In the genomic region with DNA sequence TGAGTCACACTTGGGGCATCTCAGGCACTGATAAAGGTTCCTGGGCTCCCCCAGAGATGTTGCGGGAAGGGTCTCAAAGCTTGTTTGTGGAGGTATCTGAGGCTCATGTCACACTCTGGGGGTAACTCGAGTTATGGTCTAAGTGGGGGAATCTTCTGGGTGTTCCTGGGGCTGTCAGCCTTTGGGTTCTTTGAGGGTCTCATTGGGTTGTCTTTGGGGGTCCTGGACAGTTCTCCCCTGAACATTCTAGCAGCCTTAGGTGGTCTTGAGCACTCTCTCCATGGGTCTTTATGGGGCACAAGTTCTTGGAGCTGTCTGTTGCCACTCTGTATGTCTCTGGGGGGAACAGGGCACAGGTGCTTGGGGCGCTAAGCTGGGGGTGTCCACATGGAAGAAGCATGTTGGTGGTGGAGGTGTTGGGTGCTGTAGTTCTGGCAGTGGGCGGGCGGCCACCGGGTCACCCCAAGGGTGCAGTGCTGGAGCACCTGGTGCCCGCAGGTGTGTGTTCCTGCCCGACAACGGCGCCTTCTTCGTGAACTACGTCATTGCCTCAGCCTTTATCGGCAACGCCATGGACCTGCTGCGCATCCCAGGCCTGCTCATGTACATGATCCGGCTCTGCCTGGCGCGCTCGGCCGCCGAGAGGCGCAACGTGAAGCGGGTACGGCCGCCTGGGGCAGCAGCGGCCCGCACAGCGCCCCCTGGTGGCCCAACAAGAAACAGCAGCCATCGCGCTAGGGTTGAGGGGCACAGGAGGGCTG, we compare ENCODE assay signal across 8 cellular contexts. TPM values are rescaled to one million over a fixed set of nuclear protein-coding genes. Genes with fewer than 3 reads are reported as not detected.
A peak's percentile ranks its signal among the peaks of the same experiment; 100 is the strongest.
DNase-seq lines count a peak whose midpoint lies in the region; ATAC-seq, FAIRE-seq and TF ChIP-seq lines count a peak whose summit lies in the region.

No MANE protein-coding gene starts in this region.

- H3K4me2 ChIP-seq in astrocyte (ENCODE audit: low read length) (no peak overlapping the region), smooth muscle cell (no peak overlapping the region)

- H3K9me3 ChIP-seq in astrocyte (ENCODE audit: insufficient read depth, low read depth, low read length): no peaks in the 10 kb centered on the region
- H3K9me3 ChIP-seq in smooth muscle cell (replicated peaks; ENCODE audit: low read depth): no peaks in the 10 kb centered on the region

- peaks cover 4% of the 10 kb centered on the region for H3F3A ChIP-seq in smooth muscle cell (ENCODE audit: low read depth)

- H3K9ac ChIP-seq in astrocyte (ENCODE audit: low read length) (no peak overlapping the region), smooth muscle cell (ENCODE audit: low read depth) (no peak overlapping the region)

- H4K20me1 ChIP-seq in astrocyte (ENCODE audit: insufficient read depth, low read length): peaks cover 19% of the 10 kb centered on the region
- H4K20me1 ChIP-seq in smooth muscle cell (ENCODE audit: low read depth): no peaks in the 10 kb centered on the region

- peaks cover 3% of the 10 kb centered on the region for H3K36me3 ChIP-seq in astrocyte (ENCODE audit: insufficient read depth, low read length)
- H3K36me3 ChIP-seq in smooth muscle cell (ENCODE audit: low read depth): no peaks in the 10 kb centered on the region

- H3K27me3 Mint-ChIP-seq in astrocyte (ENCODE audit: low read depth, unreplicated experiment): no peaks in the 10 kb centered on the region

- H3K9me3 Mint-ChIP-seq in astrocyte (ENCODE audit: unreplicated experiment): no peaks in the 10 kb centered on the region

- 30% methylated on average over 31 of the region's 31 CpGs for WGBS in smooth muscle cell (ENCODE audit: low lambda C conversion rate)

- H3K27ac ChIP-seq in astrocyte (ENCODE audit: low read depth, low read length) (no peak overlapping the region), smooth muscle cell (ENCODE audit: low read depth) (no peak overlapping the region)

- no peak overlapping the region for H3K4me3 Mint-ChIP-seq in astrocyte (ENCODE audit: unreplicated experiment)

- no peak for TF ChIP-seq EP300 in Ishikawa (IDR thresholded peaks at IDR 0.05; ENCODE audit: borderline replicate concordance)

- no peaks in the 10 kb centered on the region for H3K27me3 ChIP-seq in astrocyte (ENCODE audit: insufficient read depth, low read length)
- H3K27me3 ChIP-seq in smooth muscle cell (ENCODE audit: low read depth): no peaks in the 10 kb centered on the region

- TF ChIP-seq CTCF in astrocyte (IDR thresholded peaks at IDR 0.05; ENCODE audit: insufficient read depth, low read depth, low read length): peak; percentile 72
- TF ChIP-seq CTCF in smooth muscle cell (IDR thresholded peaks at IDR 0.05; ENCODE audit: borderline replicate concordance, insufficient read depth, poor library complexity, severe bottlenecking): peak; percentile 99

- H3K4me3 ChIP-seq in astrocyte (ENCODE audit: insufficient read depth, low read depth, low read length) (no peak overlapping the region), smooth muscle cell (no peak overlapping the region)

- DNase-seq in AML-193 (lab: John Stamatoyannopoulos, UW): peak; percentile 59 to 68
- DNase-seq in T1000 (lab: John Stamatoyannopoulos, UW): peak; percentile 26
- peak; percentile 32 for DNase-seq in astrocyte (ENCODE audit: low read depth)
- peak; percentile 14 to 31 for DNase-seq in hippocampal formation (lab: John Stamatoyannopoulos, UW)
- peak; percentile 60 for DNase-seq in smooth muscle cell (lab: John Stamatoyannopoulos, UW; ENCODE audit: unreplicated experiment)

- H3K27ac Mint-ChIP-seq in astrocyte (ENCODE audit: unreplicated experiment): no peak overlapping the region

- H2AFZ ChIP-seq in astrocyte (ENCODE audit: low read depth, low read length) (no peak overlapping the region), smooth muscle cell (ENCODE audit: low read depth) (no peak overlapping the region)

- peaks cover 18% of the 10 kb centered on the region for H3K36me3 Mint-ChIP-seq in astrocyte (ENCODE audit: low read depth, unreplicated experiment)

- no peaks in the 10 kb centered on the region for H3K79me2 ChIP-seq in astrocyte (ENCODE audit: insufficient read depth, low read length)
- H3K79me2 ChIP-seq in smooth muscle cell (ENCODE audit: low read depth): no peaks in the 10 kb centered on the region

- no peak for FAIRE-seq in astrocyte (lab: Jason Lieb, UNC)

- no peaks in the 10 kb centered on the region for H3K4me1 Mint-ChIP-seq in astrocyte (ENCODE audit: low read depth, unreplicated experiment)

- peak; percentile 74 for TF ChIP-seq RAD21 in Ishikawa (IDR thresholded peaks at IDR 0.05; ENCODE audit: low read depth)

- peak; percentile 75 for ATAC-seq in GM18909 (IDR thresholded peaks at IDR 0.05; ENCODE audit: poor library complexity, unreplicated experiment)
- no peak for ATAC-seq in HG03196 (IDR thresholded peaks at IDR 0.05; ENCODE audit: unreplicated experiment)

- H3K4me1 ChIP-seq in astrocyte (ENCODE audit: insufficient read depth, low read length) (no peaks in the 10 kb centered on the region), smooth muscle cell (ENCODE audit: low read depth) (no peaks in the 10 kb centered on the region)

TF ChIP-seq in Ishikawa, 13 proteins besides CTCF, POLR2A, EP300 and RAD21:
- TF ChIP-seq TCF12 (IDR thresholded peaks at IDR 0.05; ENCODE audit: low read depth) (no peak), MAX (IDR thresholded peaks at IDR 0.05) (0 out of 2 replicates have a peak, but pooled peaks have one; percentile 10)
TF ChIP-seq in Ishikawa: peak in this region for 1.

RNA-seq across cellular contexts. Expression of gene CAPN11, which starts 7.1 kb away (rescaled TPM):
- total RNA-seq in astrocyte: not detected in 2 replicates
- not detected in 2 replicates for total RNA-seq in smooth muscle cell
- 0.31 TPM in 1 of 2 replicates, not detected in the other for polyA plus RNA-seq in smooth muscle cell

RNA-seq across cellular contexts. Expression of gene TMEM63B, which starts 24.2 kb away (rescaled TPM):
- total RNA-seq in astrocyte (86.6 and 95.6 TPM in 2 replicates), smooth muscle cell (16.0 and 21.2 TPM in 2 replicates)
- polyA plus RNA-seq in smooth muscle cell: 10.8 and 15.8 TPM in 2 replicates

RNA-seq across cellular contexts. Expression of gene MRPL14, which starts 24.3 kb away (rescaled TPM):
- total RNA-seq in astrocyte: 53.4 and 56.1 TPM in 2 replicates
- total RNA-seq in smooth muscle cell: 29.2 and 53.4 TPM in 2 replicates
- polyA plus RNA-seq in smooth muscle cell: 97.9 and 99.5 TPM in 2 replicates
